In genomic region chrX:2703991-2704369, GRCh38 we compare ENCODE assay signal across 10 cellular contexts. TPM values are rescaled to one million over a fixed set of nuclear protein-coding genes. Genes with fewer than 3 reads are reported as not detected.
DNase-seq lines count a peak whose midpoint lies in the region; ATAC-seq and TF ChIP-seq lines count a peak whose summit lies in the region.
"Had no signal": no experiment of that assay in that cellular context is flagged by ENCODE, and none has a peak within 500 bp of the region (broad histone marks: within the 10 kb centered on the region; RNA-seq: fewer than 3 reads in every experiment).

No MANE protein-coding gene starts in this region.

- H3K4me3 ChIP-seq in cardiac fibroblast (replicated peaks in 1 of 2; ENCODE audit: low read depth in 2 of 2, low read length in 2 of 2): no peak overlapping the region
- peak overlapping the region; percentile 16 for H3K4me3 ChIP-seq in suprapubic skin
- no peak overlapping the region for H3K4me3 ChIP-seq in MG63

- TF ChIP-seq EP300 in suprapubic skin (IDR thresholded peaks at IDR 0.05): no peak

- TF ChIP-seq POLR2A in suprapubic skin (IDR thresholded peaks at IDR 0.05): no peak

- H3K27me3 Mint-ChIP-seq in activated CD4-positive, alpha-beta T cell treated with anti-CD3 and anti-CD28 coated beads, Interleukin-2, amount 10 ng/mL, durations not matched to agents 24 days and 14 days: no peaks in the 10 kb centered on the region
- H3K27me3 Mint-ChIP-seq: B cell had no signal

- H3K27me3 ChIP-seq in suprapubic skin (no peaks in the 10 kb centered on the region), MG63 (no peaks in the 10 kb centered on the region)

- peak overlapping the region; percentile 87 for H3K27ac ChIP-seq in suprapubic skin

- H3K9me3 ChIP-seq in suprapubic skin (no peaks in the 10 kb centered on the region), MG63 (no peaks in the 10 kb centered on the region)

- ATAC-seq in left colon: peak; percentile 90
- ATAC-seq: Panc1 had no signal

- WGBS in suprapubic skin: 15% methylated on average over 7 of the region's 14 CpGs

- peak; percentile 2 for TF ChIP-seq CTCF in cardiac fibroblast (IDR thresholded peaks at IDR 0.05; ENCODE audit: low read depth, low read length)
- TF ChIP-seq CTCF in suprapubic skin (IDR thresholded peaks at IDR 0.05): peak in 1 of 2 donors; percentile 70

- peaks cover 11% of the 10 kb centered on the region for H3K9me3 Mint-ChIP-seq in activated CD4-positive, alpha-beta T cell treated with anti-CD3 and anti-CD28 coated beads, Interleukin-2, amount 10 ng/mL, durations not matched to agents 24 days and 14 days

- intact Hi-C loops in activated CD4-positive, alpha-beta T cell treated with anti-CD3 and anti-CD28 coated beads, Interleukin-2, amount 10 ng/mL, durations not matched to agents 24 days and 14 days (cut with micrococcal nuclease): no loop called here
- intact Hi-C loops in left colon (cut with DNase I, micrococcal nuclease): no loop called here

- H3K27ac Mint-ChIP-seq in activated CD4-positive, alpha-beta T cell treated with anti-CD3 and anti-CD28 coated beads, Interleukin-2, amount 10 ng/mL, durations not matched to agents 24 days and 14 days: peak overlapping the region; percentile 84
- H3K27ac Mint-ChIP-seq: B cell had no signal

- peaks cover 90% of the 10 kb centered on the region for H3K4me1 Mint-ChIP-seq in activated CD4-positive, alpha-beta T cell treated with anti-CD3 and anti-CD28 coated beads, Interleukin-2, amount 10 ng/mL, durations not matched to agents 24 days and 14 days

- peaks cover 81% of the 10 kb centered on the region for H3K36me3 Mint-ChIP-seq in activated CD4-positive, alpha-beta T cell treated with anti-CD3 and anti-CD28 coated beads, Interleukin-2, amount 10 ng/mL, durations not matched to agents 24 days and 14 days (ENCODE audit: low read depth)

- no peak for DNase-seq in activated CD4-positive, alpha-beta T cell treated with anti-CD3 and anti-CD28 coated beads, Interleukin-2, amount 10 ng/mL, durations not matched to agents 24 days and 14 days
- no peak for DNase-seq in activated CD4-positive, alpha-beta T cell treated with anti-CD3 and anti-CD28 coated beads, Interleukin-2, amount 50 U/mL, for 48 hours
- peak; percentile 33 to 68 for DNase-seq in cardiac fibroblast (ENCODE audit: low read depth in 2 of 2)
- peak; percentile 54 to 58 for DNase-seq in left colon
- no peak for DNase-seq in suprapubic skin (ENCODE audit: low spot score in 2 of 2)
- no peak for DNase-seq in NCI-H2107 (lab: John Stamatoyannopoulos, UW)
- DNase-seq in activated CD4-positive, CD25-positive, alpha-beta regulatory T cell treated with anti-CD3 and anti-CD28 coated beads, Interleukin-2, amount 50 U/mL, for 72 hours: no peak
- no peak for DNase-seq in MG63

- H3K36me3 ChIP-seq in suprapubic skin: no peaks in the 10 kb centered on the region
- H3K36me3 ChIP-seq in MG63: peaks cover 57% of the 10 kb centered on the region

- H3K4me3 Mint-ChIP-seq in activated CD4-positive, alpha-beta T cell treated with anti-CD3 and anti-CD28 coated beads, Interleukin-2, amount 10 ng/mL, durations not matched to agents 24 days and 14 days: peak overlapping the region; percentile 72
- H3K4me3 Mint-ChIP-seq: B cell had no signal

- H3K4me1 ChIP-seq in suprapubic skin: peaks cover 83% of the 10 kb centered on the region

RNA-seq across cellular contexts. Expression of gene CD99, which starts 12.9 kb away (rescaled TPM):
- 361 and 371 TPM in 2 replicates for total RNA-seq in activated CD4-positive, alpha-beta T cell treated with anti-CD3 and anti-CD28 coated beads, Interleukin-2, amount 10 ng/mL, durations not matched to agents 24 days and 14 days
- total RNA-seq in left colon: 100 to 1,000 TPM; 164 to 191 TPM
- 100 to 1,000 TPM; 162 to 192 (median 179) TPM for total RNA-seq in suprapubic skin
- 582 and 695 TPM in 2 replicates for total RNA-seq in MG63 (2014; rRNA removed; shearing (Covaris generic); ENCODE audit: low replicate concordance)

RNA-seq across cellular contexts. Expression of gene XG, which starts 47.9 kb away (rescaled TPM):
- total RNA-seq in activated CD4-positive, alpha-beta T cell treated with anti-CD3 and anti-CD28 coated beads, Interleukin-2, amount 10 ng/mL, durations not matched to agents 24 days and 14 days: not detected in 2 replicates
- total RNA-seq in left colon (under 1 TPM in 1 of 2 donors, not detected in 1; 0.11 TPM), suprapubic skin (10 to 100 TPM; 17.7 to 75.4 (median 38.7) TPM)
- 1.3 TPM in 1 of 2 replicates, not detected in the other for total RNA-seq in MG63 (2014; rRNA removed; shearing (Covaris generic); ENCODE audit: low replicate concordance)
- total RNA-seq: B cell had no signal

Comparison
In these comparisons a context has a peak if more than half of its experiments do, and no peak if none do; other contexts are left out.
1. DNase-seq: peak in cardiac fibroblast (2 of 2) and left colon (2 of 2); none in activated CD4-positive, alpha-beta T cell treated with anti-CD3 and anti-CD28 coated beads, Interleukin-2, amount 10 ng/mL, durations not matched to agents 24 days and 14 days (single experiment), activated CD4-positive, alpha-beta T cell treated with anti-CD3 and anti-CD28 coated beads, Interleukin-2, amount 50 U/mL, for 48 hours (0 of 2), suprapubic skin (0 of 2), NCI-H2107 (single experiment), activated CD4-positive, CD25-positive, alpha-beta regulatory T cell treated with anti-CD3 and anti-CD28 coated beads, Interleukin-2, amount 50 U/mL, for 72 hours (single experiment) and MG63 (single experiment).